ENCODE assay signal across 24 cellular contexts in the genomic region with DNA sequence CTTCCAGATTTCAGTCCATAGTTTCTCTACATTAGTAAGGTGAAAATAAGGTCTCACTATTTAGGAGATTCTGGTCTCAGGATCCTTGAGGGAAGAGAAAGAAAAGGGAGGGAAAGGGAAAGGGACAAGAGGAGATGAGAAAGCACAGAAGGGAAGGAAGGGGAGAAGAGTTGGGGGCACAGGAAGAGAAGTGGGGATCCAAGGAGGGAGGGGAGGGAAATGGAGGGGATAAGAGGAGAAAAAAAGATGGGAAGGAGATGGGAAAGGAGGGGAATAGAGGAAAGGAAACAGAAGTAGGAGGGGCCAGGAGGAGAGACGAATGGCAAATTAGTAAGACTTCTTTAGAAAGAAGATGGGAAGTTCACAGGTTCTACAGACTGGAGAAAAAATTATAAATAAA. TPM values are rescaled to one million over a fixed set of nuclear protein-coding genes. Genes with fewer than 3 reads are reported as not detected.
A peak's percentile ranks its signal among the peaks of the same experiment; 100 is the strongest.
DNase-seq lines count a peak whose midpoint lies in the region; ATAC-seq and TF ChIP-seq lines count a peak whose summit lies in the region.
"Had no signal": no experiment of that assay in that cellular context is flagged by ENCODE, and none has a peak within 500 bp of the region (broad histone marks: within the 10 kb centered on the region; RNA-seq: fewer than 3 reads in every experiment).

No MANE protein-coding gene starts in this region.

- H3K9me3 ChIP-seq in heart left ventricle (peaks cover 0 to under 1% (median 0%) of the 10 kb centered on the region in 12 donors), esophagus muscularis mucosa (no peaks in the 10 kb centered on the region), testis (no peaks in the 10 kb centered on the region)
- H3K9me3 ChIP-seq: HAP-1, suprapubic skin had no signal

- H3K4me1 ChIP-seq in heart left ventricle = peaks cover 0 to 58% (median 45%) of the 10 kb centered on the region in 12 donors
- peaks cover 15 to 20% (median 20%) of the 10 kb centered on the region in 4 donors for H3K4me1 ChIP-seq in esophagus muscularis mucosa
- H3K4me1 ChIP-seq in testis = peaks cover 16% of the 10 kb centered on the region
- H3K4me1 ChIP-seq: HAP-1 had no signal

- H3K27me3 ChIP-seq in heart left ventricle (no peaks in the 10 kb centered on the region), esophagus muscularis mucosa (no peaks in the 10 kb centered on the region), testis (no peaks in the 10 kb centered on the region)
- H3K27me3 ChIP-seq: suprapubic skin had no signal

- DNase-seq in heart left ventricle (no peak), cardiac septum (ENCODE audit: low spot score) (no peak), esophagus muscularis mucosa (ENCODE audit: extremely low spot score) (no peak), nephron progenitor cell (no peak), testis (no peak), D341Med (ENCODE audit: low spot score) (no peak), occipital lobe (lab: John Stamatoyannopoulos, UW) (no peak)
- DNase-seq: 8988T; activated CD4-positive, alpha-beta T cell treated with anti-CD3 and anti-CD28 coated beads for 48 hours; activated gamma-delta T cell treated with Interleukin-2 at 50 U/mL for 16 hours; activated T-cell treated with anti-CD3 and anti-CD28 coated beads, Interleukin-2, amount 50 U/mL, for 1 hour; kidney; mesendoderm; naive B cell; NCI-H1436 treated with DMSO at 0.1 percent for 48 hours; retina; stimulated activated CD4-positive, alpha-beta T cell treated with anti-CD3 and anti-CD28 coated beads, Interleukin-12 subunit alpha, Interleukin-12 subunit beta, amount 100 ng/mL, for 4 hours; stimulated activated CD4-positive, alpha-beta T cell treated with anti-CD3 and anti-CD28 coated beads, Interleukin-4, amount 100 ng/mL, for 1 hour had no signal

- no peak for TF ChIP-seq POLR2A in heart left ventricle (IDR thresholded peaks at IDR 0.05)
- TF ChIP-seq POLR2A in esophagus muscularis mucosa (IDR thresholded peaks at IDR 0.05; ENCODE audit: low read depth) = no peak
- TF ChIP-seq POLR2A in testis (IDR thresholded peaks at IDR 0.05) = no peak

- no peak for ATAC-seq in heart left ventricle
- no peak for ATAC-seq in HG02973 (IDR thresholded peaks at IDR 0.05; ENCODE audit: unreplicated experiment)
- ATAC-seq: SK-N-SH treated with all-trans-retinoic acid at 6 μM for 48 hours; stimulated activated memory B cell treated with anti-CD40 and anti-IgM and Interleukin-4, amounts not matched to agents 10 μg/mL and 1 μg/mL and 100 μg/mL, for 72 hours had no signal

- H3K4me3 ChIP-seq in heart left ventricle (no peak overlapping the region), esophagus muscularis mucosa (no peak overlapping the region), testis (no peak overlapping the region)
- H3K4me3 ChIP-seq: HAP-1, suprapubic skin had no signal

- no peak overlapping the region for H3K4me3 Mint-ChIP-seq in nephron progenitor cell
- H3K4me3 Mint-ChIP-seq: central memory CD8-positive, alpha-beta T cell; naive B cell; stimulated activated memory B cell treated with anti-CD40 and anti-IgM and Interleukin-4, amounts not matched to agents 10 μg/mL and 1 μg/mL and 100 μg/mL, for 72 hours had no signal

- no peaks in the 10 kb centered on the region for H3K9me3 Mint-ChIP-seq in nephron progenitor cell
- H3K9me3 Mint-ChIP-seq: central memory CD8-positive, alpha-beta T cell; stimulated activated memory B cell treated with anti-CD40 and anti-IgM and Interleukin-4, amounts not matched to agents 10 μg/mL and 1 μg/mL and 100 μg/mL, for 72 hours had no signal

- H3K27ac Mint-ChIP-seq in nephron progenitor cell = peak overlapping the region; percentile 71
- H3K27ac Mint-ChIP-seq: naive B cell; stimulated activated memory B cell treated with anti-CD40 and anti-IgM and Interleukin-4, amounts not matched to agents 10 μg/mL and 1 μg/mL and 100 μg/mL, for 72 hours had no signal

- no peaks in the 10 kb centered on the region for H3K36me3 ChIP-seq in heart left ventricle
- H3K36me3 ChIP-seq in esophagus muscularis mucosa = no peaks in the 10 kb centered on the region
- H3K36me3 ChIP-seq in testis (ENCODE audit: low read depth, missing control alignments) = no peaks in the 10 kb centered on the region
- H3K36me3 ChIP-seq: HAP-1, suprapubic skin had no signal

- H3K36me3 Mint-ChIP-seq in nephron progenitor cell (ENCODE audit: low read depth) = no peaks in the 10 kb centered on the region
- H3K36me3 Mint-ChIP-seq: naive B cell; stimulated activated memory B cell treated with anti-CD40 and anti-IgM and Interleukin-4, amounts not matched to agents 10 μg/mL and 1 μg/mL and 100 μg/mL, for 72 hours had no signal

- intact Hi-C loops in heart left ventricle (cut with DNase I) (loop anchor here in 4 of 10 donors (5.0 kb wide), 3 partner anchors 35 to 45 kb away; a partner anchor contains a TSS), cardiac septum (cut with DNase I) (loop anchor here (5.0 kb wide), 2 partner anchors 40 to 45 kb away; a partner anchor contains a TSS), esophagus muscularis mucosa (cut with DNase I) (no loop called here), testis (cut with DNase I; ENCODE audit: low total_unique reads) (no loop called here)

- TF ChIP-seq CTCF in heart left ventricle (IDR thresholded peaks at IDR 0.05) (no peak), esophagus muscularis mucosa (IDR thresholded peaks at IDR 0.05) (no peak), nephron progenitor cell (IDR thresholded peaks at IDR 0.05) (no peak), testis (IDR thresholded peaks at IDR 0.05) (no peak)

- H3K27ac ChIP-seq in heart left ventricle = peak overlapping the region; percentile 65 to 88 (median 72)
- H3K27ac ChIP-seq in esophagus muscularis mucosa (replicated peaks in 1 of 4) = peak overlapping the region; percentile 34 to 56 (median 40)
- H3K27ac ChIP-seq in testis = peak overlapping the region; percentile 37 to 77

- H3K27me3 Mint-ChIP-seq in nephron progenitor cell (ENCODE audit: low read depth, poor library complexity) = peaks cover 3% of the 10 kb centered on the region

- no peak for TF ChIP-seq EP300 in esophagus muscularis mucosa (IDR thresholded peaks at IDR 0.05)

- peaks cover 33% of the 10 kb centered on the region for H3K4me1 Mint-ChIP-seq in nephron progenitor cell
- H3K4me1 Mint-ChIP-seq: central memory CD8-positive, alpha-beta T cell; stimulated activated memory B cell treated with anti-CD40 and anti-IgM and Interleukin-4, amounts not matched to agents 10 μg/mL and 1 μg/mL and 100 μg/mL, for 72 hours had no signal

- 54 to 79% (median 66%) methylated on average over 1 of the region's 1 CpG for WGBS in heart left ventricle, 4 donors
- WGBS in esophagus muscularis mucosa = 88% methylated on average over 1 of the region's 1 CpG
- 86 to 88% methylated on average over 1 of the region's 1 CpG for WGBS in testis, 2 donors

RNA-seq across cellular contexts. Expression of a gene that starts 39.2 kb away (rescaled TPM):
- total RNA-seq in heart left ventricle = 100 to 1,000 TPM; 378 to 659 (median 424) TPM
- 100 to 1,000 TPM; 124 to 170 TPM for polyA plus RNA-seq in heart left ventricle
- 554 TPM for total RNA-seq in cardiac septum
- 100 to 1,000 TPM; 465 to 600 (median 547) TPM for total RNA-seq in esophagus muscularis mucosa
- 100 to 1,000 TPM; 278 to 366 TPM for total RNA-seq in testis
- 143 TPM for polyA plus RNA-seq in testis (ENCODE audit: insufficient read depth, low read depth, low replicate concordance)
- total RNA-seq in occipital lobe = 501 TPM
